In genomic region chr10:92907280-92907679, GRCh38 we compare ENCODE assay signal across 22 cellular contexts. TPM values are rescaled to one million over a fixed set of nuclear protein-coding genes. Genes with fewer than 3 reads are reported as not detected.
DNase-seq lines count a peak whose midpoint lies in the region; ATAC-seq, FAIRE-seq and TF ChIP-seq lines count a peak whose summit lies in the region.
"Had no signal": no experiment of that assay in that cellular context is flagged by ENCODE, and none has a peak within 500 bp of the region (broad histone marks: within the 10 kb centered on the region; RNA-seq: fewer than 3 reads in every experiment).

No MANE protein-coding gene starts in this region.

- no peaks in the 10 kb centered on the region for H3K4me1 ChIP-seq in neutrophil (ENCODE audit: control insufficient read depth in 1 of 2, insufficient read depth in 1 of 2, low read depth in 1 of 2, low read length in 1 of 2)
- H3K4me1 ChIP-seq in A673 (ENCODE audit: insufficient read depth, low read length, poor library complexity, severe bottlenecking), result no peaks in the 10 kb centered on the region

- TF ChIP-seq CTCF in NB4 (IDR thresholded peaks at IDR 0.05; ENCODE audit: low read depth, low read length) (no peak), neutrophil (IDR thresholded peaks at IDR 0.05) (no peak), A673 (conservative IDR thresholded peaks at IDR 0.05; ENCODE audit: low read depth, low read length) (no peak)

- H3K36me3 ChIP-seq in neutrophil (peaks cover 36% of the 10 kb centered on the region), A673 (ENCODE audit: insufficient read depth, low read length, poor library complexity, severe bottlenecking) (no peaks in the 10 kb centered on the region)

- no peaks in the 10 kb centered on the region for H3K27me3 ChIP-seq in neutrophil
- no peaks in the 10 kb centered on the region for H3K27me3 ChIP-seq in A673 (replicated peaks; ENCODE audit: insufficient read depth, low read depth, low read length, poor library complexity)
- H3K27me3 ChIP-seq: BLaER1 treated with 17β-estradiol and CSF1 and Interleukin-3, amounts not matched to agents 10 nM and 100 nM had no signal

- H3K27ac ChIP-seq in neutrophil, result peak overlapping the region; percentile 12
- H3K27ac ChIP-seq in A673 (ENCODE audit: low read depth, low read length, poor library complexity, severe bottlenecking), result no peak overlapping the region
- H3K27ac ChIP-seq: BLaER1 treated with 17β-estradiol and CSF1 and Interleukin-3, amounts not matched to agents 10 nM and 100 nM; C4-2B had no signal

- BruUV-seq in A673 (replicated peaks; lab: Mats Ljungman, UMichigan), result no TSS peak

- no peak for TF ChIP-seq POLR2A in GM12892 (IDR thresholded peaks at IDR 0.05; ENCODE audit: low read depth, low read length)
- no peak for TF ChIP-seq POLR2A in NB4 (IDR thresholded peaks at IDR 0.05; ENCODE audit: extremely low read depth, insufficient read length)

- POLR2A ChIA-PET in A673 (lab: Charles Lee; ENCODE audit: low non-redundant PET), result no interaction called here

- peaks cover 14% of the 10 kb centered on the region for H3K36me3 Mint-ChIP-seq in stimulated activated effector memory CD8-positive, alpha-beta T cell treated with anti-CD3 and anti-CD28 coated beads, Interleukin-12 subunit alpha, Interleukin-12 subunit beta, amount 100 ng/mL, for 72 hours

- peak; percentile 5 for FAIRE-seq in GM12892 (lab: Jason Lieb, UNC)
- FAIRE-seq: D721Med, G401.6, GM12878, GM19239 had no signal

- DNase-seq in GM12892 (ENCODE audit: insufficient read length) (no peak), NB4 (ENCODE audit: low read depth) (peak; percentile 14), A673 (ENCODE audit: low spot score) (no peak)
- no peak for DNase-seq in stimulated activated effector memory CD8-positive, alpha-beta T cell treated with anti-CD3 and anti-CD28 coated beads, Interleukin-12 subunit alpha, Interleukin-12 subunit beta, amount 100 ng/mL, for 72 hours (ENCODE audit: low spot score in 2 of 2)
- no peak for DNase-seq in NK-92 treated with Interleukin-12 subunit alpha and Interleukin-12 subunit beta, amount 100 ng/mL, for 24 hours (lab: John Stamatoyannopoulos, UW)
- DNase-seq: 8988T; AML-193; Caco-2; Calu3; CD4-positive, alpha-beta T cell; CD8-positive, alpha-beta T cell; DMS79 treated with DMSO at 0.1 percent for 48 hours; GF-D8 had no signal

- H3K4me3 ChIP-seq in NB4 (ENCODE audit: low read depth, low read length) (no peak overlapping the region), neutrophil (ENCODE audit: low read depth in 1 of 2, low read length in 1 of 2) (no peak overlapping the region), A673 (ENCODE audit: low read depth, low read length, poor library complexity, severe bottlenecking) (no peak overlapping the region)
- H3K4me3 ChIP-seq: BLaER1 treated with 17β-estradiol and CSF1 and Interleukin-3, amounts not matched to agents 10 nM and 100 nM; GM12878 had no signal

- H3K4me1 Mint-ChIP-seq in stimulated activated effector memory CD8-positive, alpha-beta T cell treated with anti-CD3 and anti-CD28 coated beads, Interleukin-12 subunit alpha, Interleukin-12 subunit beta, amount 100 ng/mL, for 72 hours, result peaks cover 6% of the 10 kb centered on the region

- peak overlapping the region; percentile 8 for H3K27ac Mint-ChIP-seq in stimulated activated effector memory CD8-positive, alpha-beta T cell treated with anti-CD3 and anti-CD28 coated beads, Interleukin-12 subunit alpha, Interleukin-12 subunit beta, amount 100 ng/mL, for 72 hours
- H3K27ac Mint-ChIP-seq: CD4-positive, alpha-beta T cell; CD8-positive, alpha-beta T cell had no signal

- no peaks in the 10 kb centered on the region for H3K9me3 Mint-ChIP-seq in stimulated activated effector memory CD8-positive, alpha-beta T cell treated with anti-CD3 and anti-CD28 coated beads, Interleukin-12 subunit alpha, Interleukin-12 subunit beta, amount 100 ng/mL, for 72 hours
- H3K9me3 Mint-ChIP-seq: CD4-positive, alpha-beta T cell; CD8-positive, alpha-beta T cell had no signal

- H3K9me3 ChIP-seq in neutrophil (no peaks in the 10 kb centered on the region), A673 (ENCODE audit: low read depth, low read length, poor library complexity, severe bottlenecking) (no peaks in the 10 kb centered on the region)
- H3K9me3 ChIP-seq: BLaER1 treated with 17β-estradiol and CSF1 and Interleukin-3, amounts not matched to agents 10 nM and 100 nM had no signal

- CTCF ChIA-PET in A673 (lab: Charles Lee), result no interaction called here

- H3K4me3 Mint-ChIP-seq in stimulated activated effector memory CD8-positive, alpha-beta T cell treated with anti-CD3 and anti-CD28 coated beads, Interleukin-12 subunit alpha, Interleukin-12 subunit beta, amount 100 ng/mL, for 72 hours, result no peak overlapping the region
- H3K4me3 Mint-ChIP-seq: B cell; CD4-positive, alpha-beta T cell; CD8-positive, alpha-beta T cell had no signal

- no peak for ATAC-seq in stimulated activated effector memory CD8-positive, alpha-beta T cell treated with anti-CD3 and anti-CD28 coated beads, Interleukin-12 subunit alpha, Interleukin-12 subunit beta, amount 100 ng/mL, for 72 hours
- ATAC-seq in HG02852 (IDR thresholded peaks at IDR 0.05; ENCODE audit: unreplicated experiment), result no peak
- ATAC-seq: CD8-positive, alpha-beta T cell; GM12878 had no signal

- intact Hi-C loops in A673 (cut with micrococcal nuclease; ENCODE audit: unreplicated experiment), result no loop called here

RNA-seq across cellular contexts. Expression of gene EXOC6, which starts 59.0 kb away (rescaled TPM):
- polyA plus RNA-seq in GM12892 (2012; ENCODE audit: missing spikeins), result 9.5 TPM
- 32.6 and 35.0 TPM in 2 replicates for total RNA-seq in A673 (2021)
